In the genomic region with DNA sequence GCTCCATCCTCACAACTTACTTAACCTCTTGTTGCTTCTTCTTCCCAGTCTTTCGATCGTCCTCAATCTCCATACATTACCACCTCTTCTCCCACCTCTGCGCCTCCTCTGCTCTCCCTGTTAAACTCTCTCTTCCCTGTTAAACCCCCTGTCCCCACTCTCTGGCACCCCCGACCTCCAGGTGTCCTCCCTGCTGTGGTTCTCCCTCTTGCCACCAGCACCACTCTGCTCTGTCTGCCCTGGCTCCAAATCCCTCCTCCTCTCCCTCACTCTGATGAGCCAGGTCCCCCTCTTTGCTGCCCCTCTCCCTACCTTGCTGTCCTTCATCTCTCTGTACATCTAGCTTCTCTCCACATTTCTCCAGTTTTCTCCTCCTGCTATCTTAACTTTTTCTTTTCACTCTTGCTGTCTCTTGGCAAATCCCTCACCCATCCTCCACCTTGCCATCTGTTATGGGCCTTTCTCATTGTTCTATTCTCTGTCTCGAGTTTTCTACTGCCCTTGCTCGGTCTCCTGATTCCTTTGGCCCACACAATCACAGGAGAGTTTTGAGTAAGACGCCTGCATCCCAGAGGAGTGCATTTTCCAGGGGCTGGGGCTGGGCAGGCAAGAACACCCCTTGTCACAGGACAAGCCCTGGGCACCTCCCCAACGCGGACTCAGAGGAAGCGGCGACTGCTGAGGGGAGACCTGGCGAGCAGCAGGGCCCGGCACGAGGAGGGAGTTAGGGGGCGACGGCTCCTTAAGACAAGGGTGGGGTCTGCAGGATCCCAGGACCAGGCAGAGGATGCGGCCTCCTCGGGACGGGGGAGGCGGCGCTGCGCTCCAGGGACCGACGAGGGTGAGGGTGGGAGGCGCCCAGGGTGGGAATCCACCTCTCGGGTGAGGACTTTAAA, we compare ENCODE assay signal across 9 cellular contexts. TPM values are rescaled to one million over a fixed set of nuclear protein-coding genes. Genes with fewer than 3 reads are reported as not detected.
DNase-seq lines count a peak whose midpoint lies in the region; ATAC-seq and TF ChIP-seq lines count a peak whose summit lies in the region.
"Had no signal": no experiment of that assay in that cellular context is flagged by ENCODE, and none has a peak within 500 bp of the region (broad histone marks: within the 10 kb centered on the region; RNA-seq: fewer than 3 reads in every experiment).

No MANE protein-coding gene starts in this region.

- H3K27ac Mint-ChIP-seq in activated CD8-positive, alpha-beta T cell treated with anti-CD3 and anti-CD28 coated beads, Interleukin-2, amount 10 ng/mL, durations not matched to agents 7 days and 5 days = peak overlapping the region; percentile 43
- peak overlapping the region; percentile 85 for H3K27ac Mint-ChIP-seq in progenitor cell of endocrine pancreas

- intact Hi-C loops in Right ventricle myocardium superior (cut with DNase I) = no loop called here

- POLR2A ChIA-PET in activated CD8-positive, alpha-beta T cell treated with anti-CD3 and anti-CD28 coated beads, Interleukin-2, amount 10 ng/mL, durations not matched to agents 7 days and 5 days (lab: Charles Lee) = no interaction called here

- peaks cover 5% of the 10 kb centered on the region for H3K36me3 Mint-ChIP-seq in activated CD8-positive, alpha-beta T cell treated with anti-CD3 and anti-CD28 coated beads, Interleukin-2, amount 10 ng/mL, durations not matched to agents 7 days and 5 days (ENCODE audit: low read depth)
- H3K36me3 Mint-ChIP-seq in progenitor cell of endocrine pancreas (ENCODE audit: insufficient read depth) = peaks cover 11% of the 10 kb centered on the region

- DNase-seq in EH (ENCODE audit: low read depth) = peak; percentile 5
- DNase-seq in activated CD8-positive, alpha-beta T cell treated with anti-CD3 and anti-CD28 coated beads, Interleukin-2, amount 10 ng/mL, durations not matched to agents 7 days and 5 days = no peak
- DNase-seq in Right ventricle myocardium superior = peak; percentile 43
- peak; percentile 14 for DNase-seq in progenitor cell of endocrine pancreas (ENCODE audit: low spot score, unreplicated experiment)
- DNase-seq in NCI-H146 (lab: John Stamatoyannopoulos, UW) = no peak
- no peak for DNase-seq in NCI-H2107 (lab: John Stamatoyannopoulos, UW)
- DNase-seq in GM13976 (ENCODE audit: low spot score) = no peak
- DNase-seq in H4 (ENCODE audit: low spot score) = no peak

- CTCF ChIA-PET in activated CD8-positive, alpha-beta T cell treated with anti-CD3 and anti-CD28 coated beads, Interleukin-2, amount 10 ng/mL, durations not matched to agents 7 days and 5 days (lab: Charles Lee) = no interaction called here

- H3K9me3 Mint-ChIP-seq in activated CD8-positive, alpha-beta T cell treated with anti-CD3 and anti-CD28 coated beads, Interleukin-2, amount 10 ng/mL, durations not matched to agents 7 days and 5 days (ENCODE audit: insufficient read depth) = peaks cover 15% of the 10 kb centered on the region
- peaks cover 3% of the 10 kb centered on the region for H3K9me3 Mint-ChIP-seq in progenitor cell of endocrine pancreas (ENCODE audit: low read depth)

- H3K27me3 Mint-ChIP-seq in activated CD8-positive, alpha-beta T cell treated with anti-CD3 and anti-CD28 coated beads, Interleukin-2, amount 10 ng/mL, durations not matched to agents 7 days and 5 days (ENCODE audit: low read depth) = peaks cover 4% of the 10 kb centered on the region
- peaks cover 8% of the 10 kb centered on the region for H3K27me3 Mint-ChIP-seq in progenitor cell of endocrine pancreas

- no peak for ATAC-seq in activated CD8-positive, alpha-beta T cell treated with anti-CD3 and anti-CD28 coated beads, Interleukin-2, amount 10 ng/mL, durations not matched to agents 7 days and 5 days
- ATAC-seq in Right ventricle myocardium superior (ENCODE audit: poor library complexity) = peak; percentile 29

- peak overlapping the region; percentile 78 for H3K4me3 Mint-ChIP-seq in activated CD8-positive, alpha-beta T cell treated with anti-CD3 and anti-CD28 coated beads, Interleukin-2, amount 10 ng/mL, durations not matched to agents 7 days and 5 days
- H3K4me3 Mint-ChIP-seq in progenitor cell of endocrine pancreas (ENCODE audit: low read depth) = peak overlapping the region; percentile 88

- in situ Hi-C loops in GM13976 (cut with MboI; ENCODE audit: low sequenced_read_pairs, unreplicated experiment) = no loop called here

- TF ChIP-seq CTCF in progenitor cell of endocrine pancreas (IDR thresholded peaks at IDR 0.05; ENCODE audit: unreplicated experiment) (no peak), GM13976 (IDR thresholded peaks at IDR 0.05; ENCODE audit: borderline replicate concordance, control extremely low read depth, extremely low read depth, insufficient read depth, missing control alignments) (no peak)

- peaks cover 15% of the 10 kb centered on the region for H3K4me1 Mint-ChIP-seq in activated CD8-positive, alpha-beta T cell treated with anti-CD3 and anti-CD28 coated beads, Interleukin-2, amount 10 ng/mL, durations not matched to agents 7 days and 5 days (ENCODE audit: low read depth)
- H3K4me1 Mint-ChIP-seq in progenitor cell of endocrine pancreas (ENCODE audit: low read depth) = peaks cover 9% of the 10 kb centered on the region

RNA-seq across cellular contexts. Expression of a gene that starts 21.4 kb away (rescaled TPM):
- not detected for total RNA-seq in activated CD8-positive, alpha-beta T cell treated with anti-CD3 and anti-CD28 coated beads, Interleukin-2, amount 10 ng/mL, durations not matched to agents 7 days and 5 days
- not detected for total RNA-seq in Right ventricle myocardium superior
- total RNA-seq in progenitor cell of endocrine pancreas = not detected in 2 replicates
- not detected in 2 replicates for total RNA-seq in H4 (2014; rRNA removed; shearing (Covaris generic))
- total RNA-seq: subcutaneous adipose tissue had no signal

RNA-seq across cellular contexts. Expression of a gene that starts 29.7 kb away (rescaled TPM):
- total RNA-seq in activated CD8-positive, alpha-beta T cell treated with anti-CD3 and anti-CD28 coated beads, Interleukin-2, amount 10 ng/mL, durations not matched to agents 7 days and 5 days = 10 to 100 TPM; 11.2 to 12.9 TPM
- total RNA-seq in Right ventricle myocardium superior (4.7 TPM), progenitor cell of endocrine pancreas (23.8 and 25.3 TPM in 2 replicates)
- total RNA-seq in H4 (2014; rRNA removed; shearing (Covaris generic)) = 15.5 and 17.1 TPM in 2 replicates

RNA-seq across cellular contexts. Expression of a gene that starts 52.2 kb away (rescaled TPM):
- not detected for total RNA-seq in activated CD8-positive, alpha-beta T cell treated with anti-CD3 and anti-CD28 coated beads, Interleukin-2, amount 10 ng/mL, durations not matched to agents 7 days and 5 days
- total RNA-seq in Right ventricle myocardium superior (not detected), progenitor cell of endocrine pancreas (not detected in 2 replicates)
- not detected in 2 replicates for total RNA-seq in H4 (2014; rRNA removed; shearing (Covaris generic))
- total RNA-seq: subcutaneous adipose tissue had no signal

Comparison
In these comparisons a context has a peak if more than half of its experiments do, and no peak if none do; other contexts are left out.
1. DNase-seq: peak in EH (single experiment), Right ventricle myocardium superior (single experiment) and progenitor cell of endocrine pancreas (single experiment); none in activated CD8-positive, alpha-beta T cell treated with anti-CD3 and anti-CD28 coated beads, Interleukin-2, amount 10 ng/mL, durations not matched to agents 7 days and 5 days (single experiment), NCI-H146 (single experiment), NCI-H2107 (single experiment), GM13976 (single experiment) and H4 (single experiment).